ENCODE assay signal across 10 cellular contexts in genomic region chr3:178170698-178171535, GRCh38.
DNase-seq lines count a peak whose midpoint lies in the region; ATAC-seq and TF ChIP-seq lines count a peak whose summit lies in the region.
"Had no signal": no experiment of that assay in that cellular context is flagged by ENCODE, and none has a peak within 500 bp of the region (broad histone marks: within the 10 kb centered on the region; RNA-seq: fewer than 3 reads in every experiment).

No MANE protein-coding gene starts in this region.

- CTCF ChIA-PET in AG04449 (lab: Yijun Ruan, JAX): no interaction called here
- CTCF ChIA-PET in activated CD4-positive, alpha-beta memory T cell treated with anti-CD3 and anti-CD28 coated beads, Interleukin-2, amount 10 ng/mL, durations not matched to agents 7 days and 5 days (lab: Charles Lee): no interaction called here

- H3K36me3 ChIP-seq in kidney epithelial cell (ENCODE audit: control insufficient read depth, insufficient read depth, low read length): no peaks in the 10 kb centered on the region

- POLR2A ChIA-PET in AG04449 (lab: Yijun Ruan, JAX): interaction anchor here (0.8 kb wide), 1 partner anchor 193 kb away, joined by 3 read pairs; no protein-coding TSS in a partner anchor
- POLR2A ChIA-PET in activated CD4-positive, alpha-beta memory T cell treated with anti-CD3 and anti-CD28 coated beads, Interleukin-2, amount 10 ng/mL, durations not matched to agents 7 days and 5 days (lab: Charles Lee): no interaction called here

- TF ChIP-seq CTCF in AG04449 (IDR thresholded peaks at IDR 0.05; ENCODE audit: insufficient read depth, low read length, missing control alignments) (no peak), astrocyte of the spinal cord (IDR thresholded peaks at IDR 0.05; ENCODE audit: low read depth, low read length) (no peak), kidney epithelial cell (IDR thresholded peaks at IDR 0.05; ENCODE audit: insufficient read depth, low read length, poor library complexity, severe bottlenecking) (no peak)

- no peak overlapping the region for H3K27ac Mint-ChIP-seq in activated CD4-positive, alpha-beta memory T cell treated with anti-CD3 and anti-CD28 coated beads, Interleukin-2, amount 10 ng/mL, durations not matched to agents 7 days and 5 days
- H3K27ac Mint-ChIP-seq: activated CD8-positive, alpha-beta memory T cell treated with anti-CD3 and anti-CD28 coated beads, Interleukin-2, amount 10 ng/mL, durations not matched to agents 7 days and 5 days had no signal

- no peak for ATAC-seq in GM21381 (IDR thresholded peaks at IDR 0.05; ENCODE audit: unreplicated experiment)
- ATAC-seq: activated CD8-positive, alpha-beta memory T cell treated with anti-CD3 and anti-CD28 coated beads, Interleukin-2, amount 10 ng/mL, durations not matched to agents 7 days and 5 days had no signal

- in situ Hi-C loops in astrocyte of the spinal cord (cut with HindIII; ENCODE audit: low sequenced_read_pairs): no loop called here

- no peak overlapping the region for H3K4me3 ChIP-seq in AG04449 (ENCODE audit: low read depth, low read length)
- H3K4me3 ChIP-seq in astrocyte of the spinal cord (ENCODE audit: low read depth, low read length): no peak overlapping the region
- H3K4me3 ChIP-seq in kidney epithelial cell (ENCODE audit: low read depth, low read length): no peak overlapping the region

- H3K27me3 Mint-ChIP-seq in activated CD4-positive, alpha-beta memory T cell treated with anti-CD3 and anti-CD28 coated beads, Interleukin-2, amount 10 ng/mL, durations not matched to agents 7 days and 5 days: no peaks in the 10 kb centered on the region

- H3K27me3 ChIP-seq in kidney epithelial cell (ENCODE audit: control insufficient read depth, insufficient read depth, low read length): no peaks in the 10 kb centered on the region

- no peak overlapping the region for H3K4me3 Mint-ChIP-seq in activated CD4-positive, alpha-beta memory T cell treated with anti-CD3 and anti-CD28 coated beads, Interleukin-2, amount 10 ng/mL, durations not matched to agents 7 days and 5 days
- H3K4me3 Mint-ChIP-seq: activated CD8-positive, alpha-beta memory T cell treated with anti-CD3 and anti-CD28 coated beads, Interleukin-2, amount 10 ng/mL, durations not matched to agents 7 days and 5 days had no signal

- H3K36me3 Mint-ChIP-seq in activated CD4-positive, alpha-beta memory T cell treated with anti-CD3 and anti-CD28 coated beads, Interleukin-2, amount 10 ng/mL, durations not matched to agents 7 days and 5 days (ENCODE audit: low read depth): no peaks in the 10 kb centered on the region
- H3K36me3 Mint-ChIP-seq: activated CD8-positive, alpha-beta memory T cell treated with anti-CD3 and anti-CD28 coated beads, Interleukin-2, amount 10 ng/mL, durations not matched to agents 7 days and 5 days had no signal

- H3K4me1 Mint-ChIP-seq in activated CD4-positive, alpha-beta memory T cell treated with anti-CD3 and anti-CD28 coated beads, Interleukin-2, amount 10 ng/mL, durations not matched to agents 7 days and 5 days: no peaks in the 10 kb centered on the region
- H3K4me1 Mint-ChIP-seq: activated CD8-positive, alpha-beta memory T cell treated with anti-CD3 and anti-CD28 coated beads, Interleukin-2, amount 10 ng/mL, durations not matched to agents 7 days and 5 days had no signal

- DNase-seq in AG04449 (ENCODE audit: low read depth, low spot score): peak; percentile 77
- DNase-seq in LHCN-M2 (ENCODE audit: low read depth): peak; percentile 98
- peak; percentile 91 for DNase-seq in astrocyte of the spinal cord (ENCODE audit: low read depth, low spot score)
- DNase-seq in kidney epithelial cell (ENCODE audit: low read depth): peak; percentile 53
- no peak for DNase-seq in activated gamma-delta T cell treated with Interleukin-2 at 50 U/mL for 16 hours
- DNase-seq in activated CD4-positive, alpha-beta memory T cell treated with anti-CD3 and anti-CD28 coated beads, Interleukin-2, amount 10 ng/mL, durations not matched to agents 7 days and 5 days: no peak
- DNase-seq in SKM-1 (lab: John Stamatoyannopoulos, UW; ENCODE audit: unreplicated experiment): no peak
- DNase-seq: activated CD8-positive, alpha-beta memory T cell treated with anti-CD3 and anti-CD28 coated beads, Interleukin-2, amount 10 ng/mL, durations not matched to agents 7 days and 5 days; Caco-2 had no signal

- H3K9me3 Mint-ChIP-seq in activated CD4-positive, alpha-beta memory T cell treated with anti-CD3 and anti-CD28 coated beads, Interleukin-2, amount 10 ng/mL, durations not matched to agents 7 days and 5 days: no peaks in the 10 kb centered on the region

Comparison
In these comparisons a context has a peak if more than half of its experiments do, and no peak if none do; other contexts are left out.
1. DNase-seq: peak in AG04449 (single experiment), LHCN-M2 (single experiment), astrocyte of the spinal cord (single experiment) and kidney epithelial cell (single experiment); none in activated gamma-delta T cell treated with Interleukin-2 at 50 U/mL for 16 hours (single experiment), activated CD4-positive, alpha-beta memory T cell treated with anti-CD3 and anti-CD28 coated beads, Interleukin-2, amount 10 ng/mL, durations not matched to agents 7 days and 5 days (single experiment) and SKM-1 (single experiment).